In genomic region chr19:39167461-39168257, GRCh38 we compare ENCODE assay signal across 13 cellular contexts. TPM values are rescaled to one million over a fixed set of nuclear protein-coding genes. Genes with fewer than 3 reads are reported as not detected.
DNase-seq lines count a peak whose midpoint lies in the region; ATAC-seq and TF ChIP-seq lines count a peak whose summit lies in the region.
"Had no signal": no experiment of that assay in that cellular context is flagged by ENCODE, and none has a peak within 500 bp of the region (broad histone marks: within the 10 kb centered on the region; RNA-seq: fewer than 3 reads in every experiment).

No MANE protein-coding gene starts in this region.

- no peak overlapping the region for H3K9ac ChIP-seq in colonic mucosa (ENCODE audit: low read depth in 2 of 2, low read length in 2 of 2)

- 51 to 80% methylated on average over 21 to 25 of the region's 25 CpGs for WGBS in lung, 2 donors

- intact Hi-C loops in Right ventricle myocardium superior (cut with DNase I), result no loop called here
- intact Hi-C loops in left cardiac atrium (cut with DNase I), result no loop called here
- intact Hi-C loops in colonic mucosa (cut with DNase I), result no loop called here

- H3K4me1 ChIP-seq in colonic mucosa (peaks cover 10% of the 10 kb centered on the region), lung (ENCODE audit: control insufficient read depth in 2 of 2, insufficient read depth in 2 of 2, low read length in 2 of 2) (peaks cover 4 to 36% of the 10 kb centered on the region in 2 donors)

- no peak overlapping the region for H3K27ac ChIP-seq in colonic mucosa
- H3K27ac ChIP-seq in lung (ENCODE audit: low read depth in 1 of 2, low read length in 1 of 2), result peak overlapping the region in 1 of 2 donors; percentile 82
- H3K27ac ChIP-seq: testis had no signal

- DNase-seq in Right ventricle myocardium superior, result no peak
- no peak for DNase-seq in left cardiac atrium
- peak; percentile 64 for DNase-seq in colonic mucosa
- peak; percentile 72 for DNase-seq in lung (ENCODE audit: low spot score)
- no peak for DNase-seq in GF-D8 (lab: John Stamatoyannopoulos, UW)
- no peak for DNase-seq in activated naive CD4-positive, alpha-beta T cell (lab: John Stamatoyannopoulos, UW)
- DNase-seq: activated CD8-positive, alpha-beta T cell treated with anti-CD3 and anti-CD28 coated beads for 36 hours; activated naive CD8-positive, alpha-beta T cell treated with anti-CD3 and anti-CD28 coated beads for 36 hours; effector memory CD4-positive, alpha-beta T cell had no signal

- ATAC-seq in Right ventricle myocardium superior (ENCODE audit: poor library complexity), result peak; percentile 6
- ATAC-seq in left cardiac atrium, result no peak
- ATAC-seq in lung (ENCODE audit: insufficient read depth, low FRiP score), result peak; percentile 55
- ATAC-seq in GM19467 (IDR thresholded peaks at IDR 0.05; ENCODE audit: unreplicated experiment), result no peak
- ATAC-seq in HG03196 (IDR thresholded peaks at IDR 0.05; ENCODE audit: unreplicated experiment), result no peak
- ATAC-seq: activated CD8-positive, alpha-beta T cell treated with anti-CD3 and anti-CD28 coated beads for 36 hours had no signal

- H3K27me3 ChIP-seq in colonic mucosa (no peaks in the 10 kb centered on the region), lung (ENCODE audit: control insufficient read depth, insufficient read depth) (no peaks in the 10 kb centered on the region)
- H3K27me3 ChIP-seq: testis had no signal

- no peak for TF ChIP-seq CTCF in colonic mucosa (IDR thresholded peaks at IDR 0.05)
- no peak for TF ChIP-seq CTCF in lung (IDR thresholded peaks at IDR 0.05; ENCODE audit: control extremely low read depth, extremely low read depth)

- H3K4me3 ChIP-seq in colonic mucosa (no peak overlapping the region), lung (no peak overlapping the region)
- H3K4me3 ChIP-seq: testis had no signal

- no peaks in the 10 kb centered on the region for H3K9me3 ChIP-seq in colonic mucosa
- no peaks in the 10 kb centered on the region for H3K9me3 ChIP-seq in lung (ENCODE audit: control insufficient read depth in 2 of 2, insufficient read depth in 1 of 2, low read length in 1 of 2)
- H3K9me3 ChIP-seq: testis had no signal

- H3K36me3 ChIP-seq in colonic mucosa (peaks cover 11% of the 10 kb centered on the region), lung (ENCODE audit: control insufficient read depth in 2 of 2, insufficient read depth in 2 of 2, low read length in 2 of 2) (peaks cover 0 to 26% of the 10 kb centered on the region in 2 donors)

RNA-seq across cellular contexts. Expression of gene NCCRP1, which starts 29.1 kb away (rescaled TPM):
- total RNA-seq in Right ventricle myocardium superior, result not detected
- not detected for total RNA-seq in left cardiac atrium
- total RNA-seq in colonic mucosa, result not detected
- under 1 TPM; 0.09 to 0.97 TPM for total RNA-seq in lung
- under 1 TPM; 0.05 to 0.26 TPM for polyA plus RNA-seq in lung
- total RNA-seq: activated CD8-positive, alpha-beta T cell treated with anti-CD3 and anti-CD28 coated beads for 36 hours; activated naive CD8-positive, alpha-beta T cell treated with anti-CD3 and anti-CD28 coated beads for 36 hours; osteocyte had no signal

RNA-seq across cellular contexts. Expression of gene SYCN, which starts 36.4 kb away (rescaled TPM):
- total RNA-seq in Right ventricle myocardium superior (not detected), left cardiac atrium (not detected), colonic mucosa (1 to 10 TPM in 1 of 2 donors, not detected in 1; 2.1 TPM), lung (not detected)
- under 1 TPM in 1 of 2 donors, not detected in 1; 0.18 TPM for polyA plus RNA-seq in lung
- total RNA-seq: activated CD8-positive, alpha-beta T cell treated with anti-CD3 and anti-CD28 coated beads for 36 hours; activated naive CD8-positive, alpha-beta T cell treated with anti-CD3 and anti-CD28 coated beads for 36 hours; osteocyte had no signal

RNA-seq across cellular contexts. Expression of gene PAK4, which starts 42.1 kb away (rescaled TPM):
- total RNA-seq in Right ventricle myocardium superior (14.0 TPM), left cardiac atrium (10 to 100 TPM; 15.8 to 17.2 TPM), colonic mucosa (100 to 1,000 TPM in 1 of 2 donors, 10 to 100 TPM in 1; 85.5 to 127 TPM), lung (10 to 100 TPM; 23.2 to 60.8 TPM)
- 10 to 100 TPM; 34.8 to 38.5 TPM for polyA plus RNA-seq in lung

Comparison
In these comparisons a context has a peak if more than half of its experiments do, and no peak if none do; other contexts are left out.
1. ATAC-seq: peak in Right ventricle myocardium superior (single experiment) and lung (single experiment); none in left cardiac atrium (0 of 2), GM19467 (single experiment) and HG03196 (single experiment).
2. DNase-seq: peak in colonic mucosa (single experiment) and lung (single experiment); none in Right ventricle myocardium superior (single experiment), left cardiac atrium (single experiment), GF-D8 (single experiment) and activated naive CD4-positive, alpha-beta T cell (0 of 4).